ENCODE assay signal across 11 cellular contexts in the genomic region with DNA sequence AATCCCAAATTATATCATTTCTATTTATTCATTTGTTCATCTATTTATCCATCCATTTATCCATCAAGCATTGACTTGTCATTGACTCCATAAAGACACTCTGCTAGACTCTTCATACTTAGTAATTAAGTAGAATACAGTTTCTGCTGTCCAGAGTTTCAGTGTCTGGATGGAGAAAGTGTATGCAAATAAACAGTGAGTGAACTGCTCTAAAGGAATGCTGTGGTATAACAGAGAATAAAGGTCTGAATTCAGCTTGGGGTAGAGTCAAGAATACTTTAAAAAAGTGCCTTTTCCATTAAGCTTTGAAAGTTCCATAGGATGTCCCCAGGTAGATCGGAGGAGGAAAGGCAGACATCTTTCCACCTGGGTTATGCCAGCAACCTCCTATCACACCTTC.
"Had no signal": no experiment of that assay in that cellular context is flagged by ENCODE, and none has a peak within 500 bp of the region (broad histone marks: within the 10 kb centered on the region; RNA-seq: fewer than 3 reads in every experiment).

No MANE protein-coding gene starts in this region.

- H3K27ac Mint-ChIP-seq: GM23338, H9, HFFc6 had no signal

- H3K4me3 Mint-ChIP-seq: GM23338, H9, HFFc6 had no signal

- H2AFZ ChIP-seq: GM23248, GM23338 had no signal

- H3K4me1 ChIP-seq: HAP-1 had no signal

- H3K27ac ChIP-seq: GM23248 had no signal

- H3K4me2 ChIP-seq: GM23338 had no signal

- H3K9ac ChIP-seq: GM23248 had no signal

- H3K9me3 ChIP-seq: HAP-1 had no signal

- DNase-seq: GM23248, GOT3, H7, H9, HCEC 1CT, HFFc6 had no signal

- H3K36me3 ChIP-seq: HAP-1 had no signal

- H3K4me1 Mint-ChIP-seq: GM23338, H9 had no signal

- ATAC-seq: GM23338, HCT116 had no signal

- H3K9me3 Mint-ChIP-seq: GM23338, HFFc6 had no signal

- FAIRE-seq: H1, H54 had no signal

- H3K4me3 ChIP-seq: GM23248, GM23338, HAP-1 had no signal
